1 cellular context compared by ENCODE assay signal in the genomic region with DNA sequence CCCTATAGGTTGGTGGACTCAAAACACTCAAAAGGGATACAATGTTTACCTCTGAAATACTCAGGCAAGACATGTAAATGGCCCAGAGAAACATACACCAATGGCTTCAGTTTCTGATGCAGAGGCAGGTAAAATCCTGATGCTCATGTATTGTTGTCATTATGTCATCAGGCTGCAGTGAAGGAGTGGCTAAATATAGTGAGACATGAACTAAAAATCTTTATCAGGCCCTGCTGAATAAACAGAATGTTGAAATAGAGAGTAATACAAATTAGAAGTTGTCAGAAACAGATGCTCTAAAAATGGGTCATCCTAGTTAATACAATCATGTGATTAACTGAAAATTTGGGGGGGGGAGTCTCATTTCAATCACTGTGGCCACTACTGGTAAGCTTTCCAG.
A peak's percentile ranks its signal among the peaks of the same experiment; 100 is the strongest.
TF ChIP-seq lines count a peak whose summit lies in the region.

No MANE protein-coding gene starts in this region.

TF ChIP-seq in HEK293, 187 proteins besides CTCF, POLR2A, EP300 and RAD21 (continued from another document):
- TF ChIP-seq ZBTB17 (tag by site-specific recombination; IDR thresholded peaks at IDR 0.05) (0 out of 2 replicates have a peak, but pooled peaks have one; percentile 18), FEZF1 (tag by site-specific recombination; IDR thresholded peaks at IDR 0.05) (0 out of 2 replicates have a peak, but pooled peaks have one; percentile 24)
- TF ChIP-seq, protein P1, sequence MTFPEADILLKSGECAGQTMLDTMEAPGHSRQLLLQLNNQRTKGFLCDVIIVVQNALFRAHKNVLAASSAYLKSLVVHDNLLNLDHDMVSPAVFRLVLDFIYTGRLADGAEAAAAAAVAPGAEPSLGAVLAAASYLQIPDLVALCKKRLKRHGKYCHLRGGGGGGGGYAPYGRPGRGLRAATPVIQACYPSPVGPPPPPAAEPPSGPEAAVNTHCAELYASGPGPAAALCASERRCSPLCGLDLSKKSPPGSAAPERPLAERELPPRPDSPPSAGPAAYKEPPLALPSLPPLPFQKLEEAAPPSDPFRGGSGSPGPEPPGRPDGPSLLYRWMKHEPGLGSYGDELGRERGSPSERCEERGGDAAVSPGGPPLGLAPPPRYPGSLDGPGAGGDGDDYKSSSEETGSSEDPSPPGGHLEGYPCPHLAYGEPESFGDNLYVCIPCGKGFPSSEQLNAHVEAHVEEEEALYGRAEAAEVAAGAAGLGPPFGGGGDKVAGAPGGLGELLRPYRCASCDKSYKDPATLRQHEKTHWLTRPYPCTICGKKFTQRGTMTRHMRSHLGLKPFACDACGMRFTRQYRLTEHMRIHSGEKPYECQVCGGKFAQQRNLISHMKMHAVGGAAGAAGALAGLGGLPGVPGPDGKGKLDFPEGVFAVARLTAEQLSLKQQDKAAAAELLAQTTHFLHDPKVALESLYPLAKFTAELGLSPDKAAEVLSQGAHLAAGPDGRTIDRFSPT (tag by site-specific recombination; IDR thresholded peaks at IDR 0.05) = no peak
